1 cellular context compared by ENCODE assay signal in genomic region chr1:160731564-160732349, GRCh38.
TF ChIP-seq lines count a peak whose summit lies in the region.

No MANE protein-coding gene starts in this region.

TF ChIP-seq in GM12878, 131 proteins besides CTCF, POLR2A, EP300 and RAD21:
- TF ChIP-seq BCL11A (IDR thresholded peaks at IDR 0.05; ENCODE audit: low read depth, low read length): peak; percentile 11; the same call in 1 of the 2 replicates
- TF ChIP-seq NFIC (IDR thresholded peaks at IDR 0.05; ENCODE audit: low read depth, low read length): peak; percentile 81
- peak; percentile 42; the same call in 1 of the 2 replicates for TF ChIP-seq CREM (IDR thresholded peaks at IDR 0.05; ENCODE audit: low read depth)
- TF ChIP-seq PML (IDR thresholded peaks at IDR 0.05; ENCODE audit: low read length): 0 out of 2 replicates have a peak, but pooled peaks have one; percentile 22
- peak; percentile 60 for TF ChIP-seq MEF2B (IDR thresholded peaks at IDR 0.05; ENCODE audit: partially characterized antibody, poor library complexity, severe bottlenecking)
- TF ChIP-seq FOXM1 (IDR thresholded peaks at IDR 0.05; ENCODE audit: low read depth, low read length): peak; percentile 64; the same call in 1 of the 2 replicates
- TF ChIP-seq ZNF217 (IDR thresholded peaks at IDR 0.05): 0 out of 2 replicates have a peak, but pooled peaks have one; percentile 55
- TF ChIP-seq MEF2A (IDR thresholded peaks at IDR 0.05; ENCODE audit: insufficient read depth, low read depth, low read length): peak; percentile 88
- TF ChIP-seq EGR1 (IDR thresholded peaks at IDR 0.05; ENCODE audit: borderline replicate concordance in 1 of 2, low read depth in 2 of 2, low read length in 2 of 2): peak in 1 of 2 experiments; percentile 37; a peak in 1 of 3 replicates
- TF ChIP-seq IKZF2 (IDR thresholded peaks at IDR 0.05): peak; percentile 67 to 74
- TF ChIP-seq, protein P1, sequence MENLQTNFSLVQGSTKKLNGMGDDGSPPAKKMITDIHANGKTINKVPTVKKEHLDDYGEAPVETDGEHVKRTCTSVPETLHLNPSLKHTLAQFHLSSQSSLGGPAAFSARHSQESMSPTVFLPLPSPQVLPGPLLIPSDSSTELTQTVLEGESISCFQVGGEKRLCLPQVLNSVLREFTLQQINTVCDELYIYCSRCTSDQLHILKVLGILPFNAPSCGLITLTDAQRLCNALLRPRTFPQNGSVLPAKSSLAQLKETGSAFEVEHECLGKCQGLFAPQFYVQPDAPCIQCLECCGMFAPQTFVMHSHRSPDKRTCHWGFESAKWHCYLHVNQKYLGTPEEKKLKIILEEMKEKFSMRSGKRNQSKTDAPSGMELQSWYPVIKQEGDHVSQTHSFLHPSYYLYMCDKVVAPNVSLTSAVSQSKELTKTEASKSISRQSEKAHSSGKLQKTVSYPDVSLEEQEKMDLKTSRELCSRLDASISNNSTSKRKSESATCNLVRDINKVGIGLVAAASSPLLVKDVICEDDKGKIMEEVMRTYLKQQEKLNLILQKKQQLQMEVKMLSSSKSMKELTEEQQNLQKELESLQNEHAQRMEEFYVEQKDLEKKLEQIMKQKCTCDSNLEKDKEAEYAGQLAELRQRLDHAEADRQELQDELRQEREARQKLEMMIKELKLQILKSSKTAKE (IDR thresholded peaks at IDR 0.05; ENCODE audit: low read depth, poor library complexity, severe bottlenecking): peak; percentile 40
- TF ChIP-seq POU2F2 (IDR thresholded peaks at IDR 0.05; ENCODE audit: borderline replicate concordance, low read depth, low read length): peak; percentile 79; the same call in 2 of the 3 replicates
- TF ChIP-seq JUNB (IDR thresholded peaks at IDR 0.05): peak; percentile 31; the same call in 1 of the 2 replicates
- TF ChIP-seq RUNX3 (IDR thresholded peaks at IDR 0.05; ENCODE audit: low read length): peak; percentile 90
- peak; percentile 77 for TF ChIP-seq ATF2 (IDR thresholded peaks at IDR 0.05; ENCODE audit: low read length)
- peak; percentile 48 for TF ChIP-seq IKZF1 (conservative IDR thresholded peaks at IDR 0.05)
- TF ChIP-seq, protein P2, sequence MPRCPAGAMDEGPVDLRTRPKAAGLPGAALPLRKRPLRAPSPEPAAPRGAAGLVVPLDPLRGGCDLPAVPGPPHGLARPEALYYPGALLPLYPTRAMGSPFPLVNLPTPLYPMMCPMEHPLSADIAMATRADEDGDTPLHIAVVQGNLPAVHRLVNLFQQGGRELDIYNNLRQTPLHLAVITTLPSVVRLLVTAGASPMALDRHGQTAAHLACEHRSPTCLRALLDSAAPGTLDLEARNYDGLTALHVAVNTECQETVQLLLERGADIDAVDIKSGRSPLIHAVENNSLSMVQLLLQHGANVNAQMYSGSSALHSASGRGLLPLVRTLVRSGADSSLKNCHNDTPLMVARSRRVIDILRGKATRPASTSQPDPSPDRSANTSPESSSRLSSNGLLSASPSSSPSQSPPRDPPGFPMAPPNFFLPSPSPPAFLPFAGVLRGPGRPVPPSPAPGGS (IDR thresholded peaks at IDR 0.05; ENCODE audit: borderline replicate concordance, insufficient read depth, low read depth, low read length, poor library complexity, severe bottlenecking): peak; percentile 44
- 0 out of 2 replicates have a peak, but pooled peaks have one; percentile 17 for TF ChIP-seq MTA2 (IDR thresholded peaks at IDR 0.05; ENCODE audit: low read depth)
- TF ChIP-seq ZBED1 (IDR thresholded peaks at IDR 0.05; ENCODE audit: borderline replicate concordance): 0 out of 2 replicates have a peak, but pooled peaks have one; percentile 48
